8 cellular contexts compared by ENCODE assay signal in genomic region chr2:86038291-86039081, GRCh38.
DNase-seq lines count a peak whose midpoint lies in the region; ATAC-seq and TF ChIP-seq lines count a peak whose summit lies in the region.

No MANE protein-coding gene starts in this region.

- DNase-seq in EH (ENCODE audit: low read depth) (peak; percentile 65), MV-4-11 (lab: John Stamatoyannopoulos, UW) (peak; percentile 96), left ventricle myocardium superior (no peak), GM19238 (ENCODE audit: insufficient read length, low spot score) (no peak), GM10266 (ENCODE audit: extremely low spot score) (no peak)
- peak; percentile 45 to 55 for DNase-seq in activated T-helper 1 cell treated with anti-CD3 and anti-CD28 coated beads, Interleukin-2, amount 50 U/mL, for 16 hours (ENCODE audit: low read depth in 1 of 2, low spot score in 1 of 2)
- DNase-seq in stimulated activated CD8-positive, alpha-beta memory T cell treated with anti-CD3 and anti-CD28 coated beads, Interleukin-15, amount 100 ng/mL, for 4 hours (ENCODE audit: low read depth in 2 of 2) = peak; percentile 37 to 43

- ATAC-seq in left ventricle myocardium superior (peak; percentile 21), GM18867 (IDR thresholded peaks at IDR 0.05; ENCODE audit: unreplicated experiment) (no peak)

- intact Hi-C loops in left ventricle myocardium superior (cut with micrococcal nuclease) = no loop called here

- TF ChIP-seq CTCF in GM10266 (IDR thresholded peaks at IDR 0.05; ENCODE audit: control insufficient read depth, insufficient read depth, low read depth, missing control alignments) = no peak

Comparison
In these comparisons a context has a peak if more than half of its experiments do, and no peak if none do; other contexts are left out.
1. DNase-seq: peak in EH (single experiment), MV-4-11 (single experiment), activated T-helper 1 cell treated with anti-CD3 and anti-CD28 coated beads, Interleukin-2, amount 50 U/mL, for 16 hours (2 of 2) and stimulated activated CD8-positive, alpha-beta memory T cell treated with anti-CD3 and anti-CD28 coated beads, Interleukin-15, amount 100 ng/mL, for 4 hours (2 of 2); none in left ventricle myocardium superior (single experiment), GM19238 (single experiment) and GM10266 (single experiment).